ENCODE assay signal across 1 cellular context in genomic region chr1:65254320-65255087, GRCh38.
A peak's percentile ranks its signal among the peaks of the same experiment; 100 is the strongest.
TF ChIP-seq lines count a peak whose summit lies in the region.

No MANE protein-coding gene starts in this region.

TF ChIP-seq in K562, 482 proteins besides CTCF, POLR2A, EP300 and RAD21 (continued from another document and continues in another):
- TF ChIP-seq, protein P1, sequence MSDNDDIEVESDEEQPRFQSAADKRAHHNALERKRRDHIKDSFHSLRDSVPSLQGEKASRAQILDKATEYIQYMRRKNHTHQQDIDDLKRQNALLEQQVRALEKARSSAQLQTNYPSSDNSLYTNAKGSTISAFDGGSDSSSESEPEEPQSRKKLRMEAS (CRISPR knock-in tag; IDR thresholded peaks at IDR 0.05), result no peak; the same call in 1 of the 2 replicates
- TF ChIP-seq MYC (IDR thresholded peaks at IDR 0.05; ENCODE audit: low read depth, low read length) (peak; percentile 42), MYC (CRISPR knock-in tag; IDR thresholded peaks at IDR 0.05; ENCODE audit: borderline replicate concordance, low read depth) (0 out of 2 replicates have a peak, but pooled peaks have one; percentile 67), DMBX1 (CRISPR knock-in tag; IDR thresholded peaks at IDR 0.05; ENCODE audit: borderline replicate concordance) (no peak), ZNF134 (CRISPR knock-in tag; conservative IDR thresholded peaks at IDR 0.05) (no peak), ZNF133 (CRISPR knock-in tag; IDR thresholded peaks at IDR 0.05) (no peak), ZNF24 (IDR thresholded peaks at IDR 0.05) (no peak), RHOXF2B (CRISPR knock-in tag; conservative IDR thresholded peaks at IDR 0.05) (no peak), SP2 (IDR thresholded peaks at IDR 0.05; ENCODE audit: extremely low read depth, low read depth, low read length, poor library complexity, severe bottlenecking) (no peak), RNF2 (IDR thresholded peaks at IDR 0.05) (no peak), ZBTB2 (IDR thresholded peaks at IDR 0.05) (no peak), ILF3 (IDR thresholded peaks at IDR 0.05; ENCODE audit: borderline replicate concordance) (no peak), ZNF12 (CRISPR knock-in tag; IDR thresholded peaks at IDR 0.05) (peak; percentile 86; the same call in 1 of the 2 replicates), ZNF3 (CRISPR knock-in tag; IDR thresholded peaks at IDR 0.05) (no peak), ARID1B (IDR thresholded peaks at IDR 0.05) (no peak), TOE1 (IDR thresholded peaks at IDR 0.05; ENCODE audit: borderline replicate concordance) (no peak; the same call in 1 of the 2 replicates), TOE1 (CRISPR knock-in tag; IDR thresholded peaks at IDR 0.05; ENCODE audit: borderline replicate concordance, low read depth) (0 out of 2 replicates have a peak, but pooled peaks have one; percentile 48), MCM3 (IDR thresholded peaks at IDR 0.05) (no peak), ATF4 (CRISPR knock-in tag; IDR thresholded peaks at IDR 0.05) (no peak), FIP1L1 (IDR thresholded peaks at IDR 0.05; ENCODE audit: low read depth, low read length, poor library complexity, severe bottlenecking) (peak; percentile 40), RERE (CRISPR knock-in tag; IDR thresholded peaks at IDR 0.05; ENCODE audit: borderline replicate concordance) (no peak), POLR2H (tag; IDR thresholded peaks at IDR 0.05; ENCODE audit: low read depth) (peak; percentile 83), PTBP1 (IDR thresholded peaks at IDR 0.05; ENCODE audit: low read depth, low read length) (no peak), ZNF551 (CRISPR knock-in tag; IDR thresholded peaks at IDR 0.05) (no peak), ZNF76 (CRISPR knock-in tag; IDR thresholded peaks at IDR 0.05; ENCODE audit: borderline replicate concordance) (no peak), FOXM1 (IDR thresholded peaks at IDR 0.05; ENCODE audit: low read depth) (no peak), FOXM1 (CRISPR knock-in tag; IDR thresholded peaks at IDR 0.05; ENCODE audit: low read depth) (no peak), BCOR (IDR thresholded peaks at IDR 0.05) (no peak), WHSC1 (IDR thresholded peaks at IDR 0.05; ENCODE audit: low read length) (no peak), GABPB2 (CRISPR knock-in tag; conservative IDR thresholded peaks at IDR 0.05) (no peak), KAT8 (IDR thresholded peaks at IDR 0.05; ENCODE audit: low read depth) (no peak), SRSF7 (optimal IDR thresholded peaks at IDR 0.05; ENCODE audit: low read depth, low read length) (no peak), SMARCA5 (IDR thresholded peaks at IDR 0.05) (no peak), HDAC3 (IDR thresholded peaks at IDR 0.05; ENCODE audit: borderline replicate concordance, partially characterized antibody) (no peak), CLOCK (CRISPR knock-in tag; IDR thresholded peaks at IDR 0.05; ENCODE audit: borderline replicate concordance) (no peak), NR2F6 (CRISPR knock-in tag; IDR thresholded peaks at IDR 0.05) (no peak), ZNF263 (CRISPR knock-in tag; IDR thresholded peaks at IDR 0.05; ENCODE audit: borderline replicate concordance) (no peak; the same call in 1 of the 2 replicates), ZNF57 (CRISPR knock-in tag; IDR thresholded peaks at IDR 0.05) (no peak), NCOR1 (IDR thresholded peaks at IDR 0.05) (no peak), XRCC5 (IDR thresholded peaks at IDR 0.05; ENCODE audit: low read depth, low read length) (peak; percentile 55; the same call in 1 of the 2 replicates)
- TF ChIP-seq, protein P2, sequence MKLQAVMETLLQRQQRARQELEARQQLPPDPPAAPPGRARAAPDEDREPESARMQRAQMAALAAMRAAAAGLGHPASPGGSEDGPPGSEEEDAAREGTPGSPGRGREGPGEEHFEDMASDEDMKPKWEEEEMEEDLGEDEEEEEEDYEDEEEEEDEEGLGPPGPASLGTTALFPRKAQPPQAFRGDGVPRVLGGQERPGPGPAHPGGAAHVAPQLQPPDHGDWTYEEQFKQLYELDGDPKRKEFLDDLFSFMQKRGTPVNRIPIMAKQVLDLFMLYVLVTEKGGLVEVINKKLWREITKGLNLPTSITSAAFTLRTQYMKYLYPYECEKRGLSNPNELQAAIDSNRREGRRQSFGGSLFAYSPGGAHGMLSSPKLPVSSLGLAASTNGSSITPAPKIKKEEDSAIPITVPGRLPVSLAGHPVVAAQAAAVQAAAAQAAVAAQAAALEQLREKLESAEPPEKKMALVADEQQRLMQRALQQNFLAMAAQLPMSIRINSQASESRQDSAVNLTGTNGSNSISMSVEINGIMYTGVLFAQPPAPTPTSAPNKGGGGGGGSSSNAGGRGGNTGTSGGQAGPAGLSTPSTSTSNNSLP (IDR thresholded peaks at IDR 0.05; ENCODE audit: borderline replicate concordance, low read depth, low read length), result no peak
- TF ChIP-seq, protein P3, sequence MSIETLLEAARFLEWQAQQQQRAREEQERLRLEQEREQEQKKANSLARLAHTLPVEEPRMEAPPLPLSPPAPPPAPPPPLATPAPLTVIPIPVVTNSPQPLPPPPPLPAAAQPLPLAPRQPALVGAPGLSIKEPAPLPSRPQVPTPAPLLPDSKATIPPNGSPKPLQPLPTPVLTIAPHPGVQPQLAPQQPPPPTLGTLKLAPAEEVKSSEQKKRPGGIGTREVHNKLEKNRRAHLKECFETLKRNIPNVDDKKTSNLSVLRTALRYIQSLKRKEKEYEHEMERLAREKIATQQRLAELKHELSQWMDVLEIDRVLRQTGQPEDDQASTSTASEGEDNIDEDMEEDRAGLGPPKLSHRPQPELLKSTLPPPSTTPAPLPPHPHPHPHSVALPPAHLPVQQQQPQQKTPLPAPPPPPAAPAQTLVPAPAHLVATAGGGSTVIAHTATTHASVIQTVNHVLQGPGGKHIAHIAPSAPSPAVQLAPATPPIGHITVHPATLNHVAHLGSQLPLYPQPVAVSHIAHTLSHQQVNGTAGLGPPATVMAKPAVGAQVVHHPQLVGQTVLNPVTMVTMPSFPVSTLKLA (conservative IDR thresholded peaks at IDR 0.05), result peak in 1 of 2 experiments; percentile 12; a peak in 1 of 4 replicates
- TF ChIP-seq, protein P4, sequence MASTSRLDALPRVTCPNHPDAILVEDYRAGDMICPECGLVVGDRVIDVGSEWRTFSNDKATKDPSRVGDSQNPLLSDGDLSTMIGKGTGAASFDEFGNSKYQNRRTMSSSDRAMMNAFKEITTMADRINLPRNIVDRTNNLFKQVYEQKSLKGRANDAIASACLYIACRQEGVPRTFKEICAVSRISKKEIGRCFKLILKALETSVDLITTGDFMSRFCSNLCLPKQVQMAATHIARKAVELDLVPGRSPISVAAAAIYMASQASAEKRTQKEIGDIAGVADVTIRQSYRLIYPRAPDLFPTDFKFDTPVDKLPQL (IDR thresholded peaks at IDR 0.05; ENCODE audit: extremely low read depth, insufficient read length), result no peak
- TF ChIP-seq, protein P5, sequence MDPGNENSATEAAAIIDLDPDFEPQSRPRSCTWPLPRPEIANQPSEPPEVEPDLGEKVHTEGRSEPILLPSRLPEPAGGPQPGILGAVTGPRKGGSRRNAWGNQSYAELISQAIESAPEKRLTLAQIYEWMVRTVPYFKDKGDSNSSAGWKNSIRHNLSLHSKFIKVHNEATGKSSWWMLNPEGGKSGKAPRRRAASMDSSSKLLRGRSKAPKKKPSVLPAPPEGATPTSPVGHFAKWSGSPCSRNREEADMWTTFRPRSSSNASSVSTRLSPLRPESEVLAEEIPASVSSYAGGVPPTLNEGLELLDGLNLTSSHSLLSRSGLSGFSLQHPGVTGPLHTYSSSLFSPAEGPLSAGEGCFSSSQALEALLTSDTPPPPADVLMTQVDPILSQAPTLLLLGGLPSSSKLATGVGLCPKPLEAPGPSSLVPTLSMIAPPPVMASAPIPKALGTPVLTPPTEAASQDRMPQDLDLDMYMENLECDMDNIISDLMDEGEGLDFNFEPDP (CRISPR knock-in tag; IDR thresholded peaks at IDR 0.05), result no peak
- TF ChIP-seq, protein P6, sequence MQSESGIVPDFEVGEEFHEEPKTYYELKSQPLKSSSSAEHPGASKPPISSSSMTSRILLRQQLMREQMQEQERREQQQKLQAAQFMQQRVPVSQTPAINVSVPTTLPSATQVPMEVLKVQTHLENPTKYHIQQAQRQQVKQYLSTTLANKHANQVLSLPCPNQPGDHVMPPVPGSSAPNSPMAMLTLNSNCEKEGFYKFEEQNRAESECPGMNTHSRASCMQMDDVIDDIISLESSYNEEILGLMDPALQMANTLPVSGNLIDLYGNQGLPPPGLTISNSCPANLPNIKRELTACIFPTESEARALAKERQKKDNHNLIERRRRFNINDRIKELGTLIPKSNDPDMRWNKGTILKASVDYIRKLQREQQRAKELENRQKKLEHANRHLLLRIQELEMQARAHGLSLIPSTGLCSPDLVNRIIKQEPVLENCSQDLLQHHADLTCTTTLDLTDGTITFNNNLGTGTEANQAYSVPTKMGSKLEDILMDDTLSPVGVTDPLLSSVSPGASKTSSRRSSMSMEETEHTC (IDR thresholded peaks at IDR 0.05), result no peak
- TF ChIP-seq, protein P7, sequence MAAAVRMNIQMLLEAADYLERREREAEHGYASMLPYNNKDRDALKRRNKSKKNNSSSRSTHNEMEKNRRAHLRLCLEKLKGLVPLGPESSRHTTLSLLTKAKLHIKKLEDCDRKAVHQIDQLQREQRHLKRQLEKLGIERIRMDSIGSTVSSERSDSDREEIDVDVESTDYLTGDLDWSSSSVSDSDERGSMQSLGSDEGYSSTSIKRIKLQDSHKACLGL (CRISPR knock-in tag; IDR thresholded peaks at IDR 0.05; ENCODE audit: borderline replicate concordance, poor library complexity, severe bottlenecking), result no peak
